ENCODE assay signal across 2 cellular contexts in genomic region chr10:4963796-4964154, GRCh38. TPM values are rescaled to one million over a fixed set of nuclear protein-coding genes. Genes with fewer than 3 reads are reported as not detected.
"Had no signal": no experiment of that assay in that cellular context is flagged by ENCODE, and none has a peak within 500 bp of the region (broad histone marks: within the 10 kb centered on the region; RNA-seq: fewer than 3 reads in every experiment).

No MANE protein-coding gene starts in this region.

RNA-seq across cellular contexts. Expression of gene AKR1C2, which starts 39.9 kb away (rescaled TPM):
- total RNA-seq: naive thymus-derived CD8-positive, alpha-beta T cell; T-helper 2 cell treated with Interferon-gamma antibody and Interleukin-4, amounts not matched to agents 100 ng/mL and 5 ng/mL, for 36 hours had no signal
- polyA plus RNA-seq: naive thymus-derived CD8-positive, alpha-beta T cell had no signal
